In the genomic region with DNA sequence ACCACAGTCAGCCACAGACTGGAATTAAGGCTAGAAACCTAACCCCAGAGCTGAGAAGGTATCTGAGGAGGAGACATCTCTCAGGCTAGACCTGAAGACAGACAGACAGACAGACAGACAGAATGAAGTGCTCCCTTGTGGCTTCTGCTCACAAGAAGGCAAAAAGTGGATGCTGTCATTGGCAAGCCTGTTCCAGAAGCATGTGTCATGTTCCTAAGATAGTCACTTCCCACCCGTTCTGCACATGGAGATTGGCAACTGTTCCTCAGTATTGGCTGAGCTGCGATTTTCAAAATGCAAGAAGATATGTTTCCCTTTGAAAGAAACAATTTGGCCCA, we compare ENCODE assay signal across 15 cellular contexts.
DNase-seq lines count a peak whose midpoint lies in the region; ATAC-seq, FAIRE-seq and TF ChIP-seq lines count a peak whose summit lies in the region.
"Had no signal": no experiment of that assay in that cellular context is flagged by ENCODE, and none has a peak within 500 bp of the region (broad histone marks: within the 10 kb centered on the region; RNA-seq: fewer than 3 reads in every experiment).

No MANE protein-coding gene starts in this region.

- H3K4me2 ChIP-seq in PC-3 (ENCODE audit: low read length), result no peak overlapping the region

- no peaks in the 10 kb centered on the region for H3K9me3 Mint-ChIP-seq in endothelial cell (ENCODE audit: unreplicated experiment)
- H3K9me3 Mint-ChIP-seq in WTC11, result peaks cover 4% of the 10 kb centered on the region; the same call in 1 of the 2 replicates
- H3K9me3 Mint-ChIP-seq: activated CD4-positive, alpha-beta T cell treated with anti-CD3 and anti-CD28 coated beads, Interleukin-2, amount 10 ng/mL, durations not matched to agents 7 days and 5 days; T-helper 1 cell treated with Interleukin-12 subunit alpha and Interleukin-12 subunit beta and Interleukin-4 antibody, amounts not matched to agents 30 μg/mL and 1 μg/mL, for 36 hours had no signal

- FAIRE-seq in H54 (lab: Jason Lieb, UNC), result no peak
- FAIRE-seq: frontal cortex had no signal

- H3K4me1 Mint-ChIP-seq in endothelial cell (ENCODE audit: unreplicated experiment) (peaks cover 19% of the 10 kb centered on the region), WTC11 (peaks cover 22% of the 10 kb centered on the region)

- ATAC-seq in PC-3 (no peak), WTC11 (no peak), HG03039 (IDR thresholded peaks at IDR 0.05; ENCODE audit: unreplicated experiment) (no peak)

- H2AFZ ChIP-seq in PC-3 (ENCODE audit: low read length), result no peak overlapping the region

- no peaks in the 10 kb centered on the region for H3K9me2 ChIP-seq in PC-3 (replicated peaks; ENCODE audit: low read length)

- no TSS peak for BruUV-seq in PC-3 (replicated peaks; lab: Mats Ljungman, UMichigan)

- peaks cover 11% of the 10 kb centered on the region for H3K4me1 ChIP-seq in PC-3 (ENCODE audit: insufficient read depth, low read length)

- H3K9ac ChIP-seq in PC-3 (ENCODE audit: low read length), result no peak overlapping the region

- H3K27ac Mint-ChIP-seq in endothelial cell (ENCODE audit: unreplicated experiment) (no peak overlapping the region), WTC11 (no peak overlapping the region)
- H3K27ac Mint-ChIP-seq: activated CD4-positive, alpha-beta T cell treated with anti-CD3 and anti-CD28 coated beads, Interleukin-2, amount 10 ng/mL, durations not matched to agents 7 days and 5 days; T-helper 1 cell treated with Interleukin-12 subunit alpha and Interleukin-12 subunit beta and Interleukin-4 antibody, amounts not matched to agents 30 μg/mL and 1 μg/mL, for 36 hours had no signal

- CTCF ChIA-PET in PC-3 (lab: Charles Lee) (no interaction called here), WTC11 (lab: Charles Lee) (interaction anchor here (0.9 to 2.4 kb wide), 3 partner anchors 8 to 325 kb away, joined by 4 to 11 read pairs (median 4); no protein-coding TSS in a partner anchor)

- H3K79me2 ChIP-seq in PC-3 (ENCODE audit: low read length), result no peaks in the 10 kb centered on the region

- no peaks in the 10 kb centered on the region for H3K9me3 ChIP-seq in PC-3 (ENCODE audit: low read length)
- H3K9me3 ChIP-seq: BE2C, vagina had no signal

- no peak for TF ChIP-seq CTCF in endothelial cell (IDR thresholded peaks at IDR 0.05; ENCODE audit: unreplicated experiment)
- no peak for TF ChIP-seq CTCF in PC-3 (conservative IDR thresholded peaks at IDR 0.05; ENCODE audit: low read depth, low read length)
- TF ChIP-seq CTCF in WTC11 (IDR thresholded peaks at IDR 0.05), result no peak

- H3K36me3 Mint-ChIP-seq in endothelial cell (ENCODE audit: low read depth, unreplicated experiment) (peaks cover 42% of the 10 kb centered on the region), WTC11 (no peaks in the 10 kb centered on the region)

- H3K27ac ChIP-seq in layer of hippocampus (ENCODE audit: low read depth, low read length) (peak overlapping the region; percentile 23), PC-3 (ENCODE audit: low read length) (no peak overlapping the region)
- H3K27ac ChIP-seq: vagina had no signal

- no peak for TF ChIP-seq POLR2A in H54 (IDR thresholded peaks at IDR 0.05; ENCODE audit: low read depth, low read length)

- no peaks in the 10 kb centered on the region for H3K36me3 ChIP-seq in PC-3 (ENCODE audit: low read depth, low read length)
- H3K36me3 ChIP-seq: BE2C, vagina had no signal

- POLR2A ChIA-PET in PC-3 (lab: Charles Lee; ENCODE audit: unreplicated experiment) (no interaction called here), WTC11 (lab: Charles Lee) (no interaction called here)

- H3K4me3 Mint-ChIP-seq in endothelial cell (ENCODE audit: unreplicated experiment) (peak overlapping the region; percentile 42), WTC11 (no peak overlapping the region)
- H3K4me3 Mint-ChIP-seq: activated CD4-positive, alpha-beta T cell treated with anti-CD3 and anti-CD28 coated beads, Interleukin-2, amount 10 ng/mL, durations not matched to agents 7 days and 5 days; T-helper 1 cell treated with Interleukin-12 subunit alpha and Interleukin-12 subunit beta and Interleukin-4 antibody, amounts not matched to agents 30 μg/mL and 1 μg/mL, for 36 hours had no signal

- H3K4me3 ChIP-seq in PC-3 (ENCODE audit: low read length), result no peak overlapping the region
- H3K4me3 ChIP-seq: vagina had no signal

- peaks cover 8% of the 10 kb centered on the region for H3K27me3 Mint-ChIP-seq in endothelial cell (ENCODE audit: unreplicated experiment)
- no peaks in the 10 kb centered on the region for H3K27me3 Mint-ChIP-seq in WTC11 (ENCODE audit: low read depth)
- H3K27me3 Mint-ChIP-seq: activated CD4-positive, alpha-beta T cell treated with anti-CD3 and anti-CD28 coated beads, Interleukin-2, amount 10 ng/mL, durations not matched to agents 7 days and 5 days had no signal

- H4K20me1 ChIP-seq in PC-3 (ENCODE audit: low read length), result no peaks in the 10 kb centered on the region

- peak; percentile 74 for DNase-seq in AG08395 (ENCODE audit: low spot score)
- DNase-seq in LHCN-M2 (ENCODE audit: low read depth), result peak; percentile 76
- no peak for DNase-seq in endothelial cell (ENCODE audit: low spot score)
- DNase-seq in PC-3, result no peak
- no peak for DNase-seq in WTC11 (ENCODE audit: low spot score)
- no peak for DNase-seq in H54 (ENCODE audit: insufficient read length, low spot score)
- DNase-seq: activated effector memory CD4-positive, alpha-beta T cell treated with Interleukin-2 at 50 U/mL for 16 hours; NCI-H2171 had no signal

- intact Hi-C loops in PC-3 (cut with micrococcal nuclease), result no loop called here

- no peaks in the 10 kb centered on the region for H3F3A ChIP-seq in PC-3 (ENCODE audit: low read length, unreplicated experiment)

- no peaks in the 10 kb centered on the region for H3K27me3 ChIP-seq in layer of hippocampus (ENCODE audit: control insufficient read depth, insufficient read depth, low read length)
- H3K27me3 ChIP-seq in PC-3 (ENCODE audit: low read length), result no peaks in the 10 kb centered on the region
- H3K27me3 ChIP-seq: BE2C, vagina had no signal

TF ChIP-seq in WTC11, 78 proteins besides CTCF, POLR2A, EP300 and RAD21 (continues in another document):
- TF ChIP-seq ZNF281 (CRISPR knock-in tag; IDR thresholded peaks at IDR 0.05) (no peak), SP1 (CRISPR knock-in tag; conservative IDR thresholded peaks at IDR 0.05) (no peak), ATF2 (CRISPR knock-in tag; IDR thresholded peaks at IDR 0.05; ENCODE audit: borderline replicate concordance, low read depth) (no peak), ATF6 (CRISPR knock-in tag; IDR thresholded peaks at IDR 0.05) (no peak), ZNF396 (CRISPR knock-in tag; IDR thresholded peaks at IDR 0.05; ENCODE audit: borderline replicate concordance) (no peak), KAT7 (CRISPR knock-in tag; IDR thresholded peaks at IDR 0.05; ENCODE audit: borderline replicate concordance) (no peak), ZNF671 (CRISPR knock-in tag; IDR thresholded peaks at IDR 0.05) (no peak)
- TF ChIP-seq, protein P1, sequence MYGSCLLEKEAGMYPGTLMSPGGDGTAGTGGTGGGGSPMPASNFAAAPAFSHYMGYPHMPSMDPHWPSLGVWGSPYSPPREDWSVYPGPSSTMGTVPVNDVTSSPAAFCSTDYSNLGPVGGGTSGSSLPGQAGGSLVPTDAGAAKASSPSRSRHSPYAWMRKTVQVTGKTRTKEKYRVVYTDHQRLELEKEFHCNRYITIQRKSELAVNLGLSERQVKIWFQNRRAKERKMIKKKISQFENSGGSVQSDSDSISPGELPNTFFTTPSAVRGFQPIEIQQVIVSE (CRISPR knock-in tag; IDR thresholded peaks at IDR 0.05; ENCODE audit: borderline replicate concordance), result no peak

Comparison
In these comparisons a context has a peak if more than half of its experiments do, and no peak if none do; other contexts are left out.
1. DNase-seq: peak in AG08395 (single experiment) and LHCN-M2 (single experiment); none in endothelial cell (single experiment), PC-3 (single experiment), WTC11 (single experiment) and H54 (single experiment).